12 cellular contexts compared by ENCODE assay signal in the genomic region with DNA sequence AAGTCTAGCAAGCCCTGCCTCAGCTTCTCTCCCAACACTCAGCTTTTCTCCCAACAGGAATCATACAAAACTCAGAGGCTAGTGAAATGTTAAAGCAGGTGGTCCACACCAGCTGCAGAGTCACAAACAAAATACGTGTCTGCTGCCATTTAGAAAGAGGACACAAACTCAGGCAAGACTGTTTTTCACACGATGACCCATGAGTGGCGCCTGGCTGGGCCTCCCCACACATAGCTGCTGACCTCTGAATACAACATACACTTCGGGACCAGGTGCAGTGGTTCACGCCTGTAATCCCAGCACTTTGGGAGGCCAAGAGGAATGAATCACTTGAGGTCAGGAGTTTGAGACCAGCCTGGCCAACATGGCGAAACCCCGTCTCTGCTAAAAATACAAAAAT. TPM values are rescaled to one million over a fixed set of nuclear protein-coding genes. Genes with fewer than 3 reads are reported as not detected.
DNase-seq lines count a peak whose midpoint lies in the region; ATAC-seq and TF ChIP-seq lines count a peak whose summit lies in the region.
"Not testable (repeated sequence)": the region's sequence is repeated elsewhere in the genome, so short reads cannot be mapped to it uniquely, and the experiment has no call there.
"Had no signal": no experiment of that assay in that cellular context is flagged by ENCODE, and none has a peak within 500 bp of the region (broad histone marks: within the 10 kb centered on the region; RNA-seq: fewer than 3 reads in every experiment).

No MANE protein-coding gene starts in this region.

- H3K9ac ChIP-seq in BLaER1 treated with 17β-estradiol and CSF1 and Interleukin-3, amounts not matched to agents 10 nM and 100 nM = not testable (repeated sequence)

- not testable (repeated sequence) for H4K20me1 ChIP-seq in BLaER1 treated with 17β-estradiol and CSF1 and Interleukin-3, amounts not matched to agents 10 nM and 100 nM

- H3K27ac ChIP-seq in BLaER1 treated with 17β-estradiol and CSF1 and Interleukin-3, amounts not matched to agents 10 nM and 100 nM = not testable (repeated sequence)
- peak overlapping the region in 3 of 4 donors; percentile 12 to 58 (median 22) for H3K27ac ChIP-seq in gastrocnemius medialis

- DNase-seq in NCI-H524 (lab: John Stamatoyannopoulos, UW) (peak; percentile 37 to 62), islet precursor cell (peak; percentile 15), gastrocnemius medialis (peak in 1 of 2 donors; percentile 41)

- peaks cover 11 to 28% (median 22%) of the 10 kb centered on the region in 10 experiments; a peak in 18 of 20 replicates for H3K4me1 ChIP-seq in BLaER1 treated with 17β-estradiol and CSF1 and Interleukin-3, amounts not matched to agents 10 nM and 100 nM
- H3K4me1 ChIP-seq in gastrocnemius medialis = peaks cover 19 to 21% of the 10 kb centered on the region in 2 donors

- TF ChIP-seq POLR2A in gastrocnemius medialis (IDR thresholded peaks at IDR 0.05) = not testable (repeated sequence)

- H3K36me3 Mint-ChIP-seq in brain; nephron (ENCODE audit: low read depth): not testable (repeated sequence)

- not testable (repeated sequence) for H3K4me3 Mint-ChIP-seq in brain
- H3K4me3 Mint-ChIP-seq in nephron = peak overlapping the region in 1 of 3 experiments; percentile 15

- TF ChIP-seq CTCF in brain (conservative IDR thresholded peaks at IDR 0.05); nephron (IDR thresholded peaks at IDR 0.05; ENCODE audit: unreplicated experiment in 3 of 3); gastrocnemius medialis (IDR thresholded peaks at IDR 0.05 in 4 of 5, conservative IDR thresholded peaks at IDR 0.05 in 1 of 5): not testable (repeated sequence)

- in situ Hi-C loops in gastrocnemius medialis (cut with MboI; ENCODE audit: low sequenced_read_pairs in 4 of 4) = not testable (repeated sequence)

- H3K9me3 Mint-ChIP-seq in brain, nephron: not testable (repeated sequence)

- H3K27me3 Mint-ChIP-seq in brain; nephron (ENCODE audit: low read depth): not testable (repeated sequence)

- intact Hi-C loops in gastrocnemius medialis (cut with DNase I; ENCODE audit: low total_unique reads) = not testable (repeated sequence)

- not testable (repeated sequence) for H3K4me1 Mint-ChIP-seq in brain
- peaks cover 11% of the 10 kb centered on the region for H3K4me1 Mint-ChIP-seq in nephron

- not testable (repeated sequence) for H3K4me3 ChIP-seq in BLaER1 treated with 17β-estradiol and CSF1 and Interleukin-3, amounts not matched to agents 10 nM and 100 nM; gastrocnemius medialis

- H3K27me3 ChIP-seq in BLaER1 treated with 17β-estradiol and CSF1 and Interleukin-3, amounts not matched to agents 10 nM and 100 nM; gastrocnemius medialis: not testable (repeated sequence)

- peak overlapping the region in 7 of 11 experiments; percentile 9 to 36 (median 32); a peak in 10 of 22 replicates for H3K4me2 ChIP-seq in BLaER1 treated with 17β-estradiol and CSF1 and Interleukin-3, amounts not matched to agents 10 nM and 100 nM

- not testable (repeated sequence) for H3K36me3 ChIP-seq in BLaER1 treated with 17β-estradiol and CSF1 and Interleukin-3, amounts not matched to agents 10 nM and 100 nM; gastrocnemius medialis

- not testable (repeated sequence) for ATAC-seq in gastrocnemius medialis

- not testable (repeated sequence) for H3K9me3 ChIP-seq in BLaER1 treated with 17β-estradiol and CSF1 and Interleukin-3, amounts not matched to agents 10 nM and 100 nM (replicated peaks in 1 of 11); gastrocnemius medialis

- H3K27ac Mint-ChIP-seq in brain (peak overlapping the region; percentile 35 to 85 (median 52)), nephron (peak overlapping the region; percentile 45 to 84 (median 50))

RNA-seq across cellular contexts. Expression of a gene that starts 6.9 kb away (rescaled TPM):
- 0.12 TPM for polyA plus RNA-seq in brain (ENCODE audit: insufficient read depth, low read depth, low replicate concordance)
- total RNA-seq in gastrocnemius medialis = 100 to 1,000 TPM in 1 of 4 donors, 10 to 100 TPM in 3; 26.8 to 117 (median 46.8) TPM
- total RNA-seq: CD4-positive, CD25-positive, alpha-beta regulatory T cell; CD8-positive, alpha-beta memory T cell; G401; H7 had no signal
- polyA plus RNA-seq: CD4-positive, CD25-positive, alpha-beta regulatory T cell; CD8-positive, alpha-beta memory T cell had no signal

RNA-seq across cellular contexts. Expression of a gene that starts 21.4 kb away (rescaled TPM):
- polyA plus RNA-seq in brain (ENCODE audit: insufficient read depth, low read depth, low replicate concordance) = 3.6 TPM
- 1,000 to 10,000 TPM in 2 of 4 donors, 100 to 1,000 TPM in 2; 560 to 1,364 (median 992) TPM for total RNA-seq in gastrocnemius medialis
- total RNA-seq: CD4-positive, CD25-positive, alpha-beta regulatory T cell; CD8-positive, alpha-beta memory T cell; HT1080 had no signal
- polyA plus RNA-seq: AG04450; CD4-positive, CD25-positive, alpha-beta regulatory T cell; CD8-positive, alpha-beta memory T cell had no signal

RNA-seq across cellular contexts. Expression of a gene that starts 35.2 kb away (rescaled TPM):
- polyA plus RNA-seq in brain (ENCODE audit: insufficient read depth, low read depth, low replicate concordance) = 0.41 TPM
- total RNA-seq in gastrocnemius medialis = 1 to 10 TPM; 1.6 to 4.1 (median 3.1) TPM
